8 cellular contexts compared by ENCODE assay signal in genomic region chr6:117676577-117677218, GRCh38. TPM values are rescaled to one million over a fixed set of nuclear protein-coding genes. Genes with fewer than 3 reads are reported as not detected.
A peak's percentile ranks its signal among the peaks of the same experiment; 100 is the strongest.
DNase-seq lines count a peak whose midpoint lies in the region; ATAC-seq and TF ChIP-seq lines count a peak whose summit lies in the region.

No MANE protein-coding gene starts in this region.

- peaks cover 29% of the 10 kb centered on the region; the same call in 1 of the 2 replicates for H3K36me3 ChIP-seq in SK-N-MC (ENCODE audit: insufficient read depth, low read length)
- H3K36me3 ChIP-seq in sigmoid colon, result no peaks in the 10 kb centered on the region
- H3K36me3 ChIP-seq in adrenal gland (replicated peaks in 1 of 2), result no peaks in the 10 kb centered on the region

- TF ChIP-seq EP300 in sigmoid colon (IDR thresholded peaks at IDR 0.05), result no peak

- H3K9me3 ChIP-seq in SK-N-MC (ENCODE audit: low read depth, low read length), result no peaks in the 10 kb centered on the region
- H3K9me3 ChIP-seq in sigmoid colon, result no peaks in the 10 kb centered on the region
- H3K9me3 ChIP-seq in adrenal gland (replicated peaks in 1 of 3), result no peaks in the 10 kb centered on the region

- H3K27ac ChIP-seq in SK-N-MC (no peak overlapping the region), sigmoid colon (peak overlapping the region in 3 of 4 donors; percentile 79 to 84 (median 80)), adrenal gland (peak overlapping the region in 2 of 5 donors; percentile 32 to 40)

- intact Hi-C loops in sigmoid colon (cut with DNase I), result loop anchor here (10.0 kb wide), 1 partner anchor 1218 kb away; the partner anchor contains the start of gene ASF1A
- intact Hi-C loops in adrenal gland (cut with DNase I), result no loop called here

- no peaks in the 10 kb centered on the region for H3K27me3 ChIP-seq in sigmoid colon
- no peaks in the 10 kb centered on the region for H3K27me3 ChIP-seq in adrenal gland

- DNase-seq in GM12864 (ENCODE audit: low read depth) (no peak), SK-N-MC (ENCODE audit: low read depth, low spot score) (no peak), fibroblast of pulmonary artery (ENCODE audit: low read depth) (no peak), sigmoid colon (no peak), adrenal gland (no peak), DMS 273 treated with DMSO at 0.1 percent for 48 hours (lab: John Stamatoyannopoulos, UW) (no peak)

- ATAC-seq in GM21619 (IDR thresholded peaks at IDR 0.05; ENCODE audit: unreplicated experiment) (no peak), HG02623 (IDR thresholded peaks at IDR 0.05; ENCODE audit: unreplicated experiment) (no peak)

- WGBS in sigmoid colon, 2 donors, result 75% methylated on average over 6 of the region's 6 CpGs
- 63 to 67% (median 63%) methylated on average over 6 of the region's 6 CpGs for WGBS in adrenal gland, 4 donors

- peaks cover 0 to 59% (median 33%) of the 10 kb centered on the region in 4 donors for H3K4me1 ChIP-seq in sigmoid colon
- H3K4me1 ChIP-seq in adrenal gland (replicated peaks in 1 of 2), result peaks cover 14 to 47% of the 10 kb centered on the region in 2 donors

- peak overlapping the region; percentile 84 for H3K4me3 ChIP-seq in GM12864 (ENCODE audit: low read depth, low read length)
- H3K4me3 ChIP-seq in SK-N-MC, result peak overlapping the region; percentile 83
- H3K4me3 ChIP-seq in fibroblast of pulmonary artery (replicated peaks; ENCODE audit: low read depth, low read length), result peak overlapping the region; percentile 68
- H3K4me3 ChIP-seq in sigmoid colon, result peak overlapping the region; percentile 60 to 71 (median 70)
- H3K4me3 ChIP-seq in adrenal gland, result peak overlapping the region in 2 of 4 donors; percentile 67 to 74

- peak overlapping the region; percentile 51 for H3K9ac ChIP-seq in SK-N-MC (ENCODE audit: insufficient read length)

- TF ChIP-seq POLR2A in sigmoid colon (IDR thresholded peaks at IDR 0.05) (no peak), adrenal gland (IDR thresholded peaks at IDR 0.05) (no peak)

- no peak for TF ChIP-seq CTCF in GM12864 (IDR thresholded peaks at IDR 0.05; ENCODE audit: low read depth, low read length, missing control alignments)
- TF ChIP-seq CTCF in fibroblast of pulmonary artery (IDR thresholded peaks at IDR 0.05; ENCODE audit: low read length, missing control alignments), result no peak
- no peak for TF ChIP-seq CTCF in sigmoid colon (IDR thresholded peaks at IDR 0.05)
- no peak for TF ChIP-seq CTCF in adrenal gland (IDR thresholded peaks at IDR 0.05)

RNA-seq across cellular contexts. Expression of gene NUS1, which starts 1.4 kb away (rescaled TPM):
- total RNA-seq in sigmoid colon, result 10 to 100 TPM; 22.2 to 31.4 (median 25.1) TPM
- polyA plus RNA-seq in sigmoid colon, result 10 to 100 TPM; 13.2 to 23.8 (median 15.6) TPM
- 10 to 100 TPM; 13.9 to 55.1 (median 22.4) TPM for total RNA-seq in adrenal gland
- 10 to 100 TPM; 11.0 to 71.7 (median 11.7) TPM for polyA plus RNA-seq in adrenal gland
